In the genomic region with DNA sequence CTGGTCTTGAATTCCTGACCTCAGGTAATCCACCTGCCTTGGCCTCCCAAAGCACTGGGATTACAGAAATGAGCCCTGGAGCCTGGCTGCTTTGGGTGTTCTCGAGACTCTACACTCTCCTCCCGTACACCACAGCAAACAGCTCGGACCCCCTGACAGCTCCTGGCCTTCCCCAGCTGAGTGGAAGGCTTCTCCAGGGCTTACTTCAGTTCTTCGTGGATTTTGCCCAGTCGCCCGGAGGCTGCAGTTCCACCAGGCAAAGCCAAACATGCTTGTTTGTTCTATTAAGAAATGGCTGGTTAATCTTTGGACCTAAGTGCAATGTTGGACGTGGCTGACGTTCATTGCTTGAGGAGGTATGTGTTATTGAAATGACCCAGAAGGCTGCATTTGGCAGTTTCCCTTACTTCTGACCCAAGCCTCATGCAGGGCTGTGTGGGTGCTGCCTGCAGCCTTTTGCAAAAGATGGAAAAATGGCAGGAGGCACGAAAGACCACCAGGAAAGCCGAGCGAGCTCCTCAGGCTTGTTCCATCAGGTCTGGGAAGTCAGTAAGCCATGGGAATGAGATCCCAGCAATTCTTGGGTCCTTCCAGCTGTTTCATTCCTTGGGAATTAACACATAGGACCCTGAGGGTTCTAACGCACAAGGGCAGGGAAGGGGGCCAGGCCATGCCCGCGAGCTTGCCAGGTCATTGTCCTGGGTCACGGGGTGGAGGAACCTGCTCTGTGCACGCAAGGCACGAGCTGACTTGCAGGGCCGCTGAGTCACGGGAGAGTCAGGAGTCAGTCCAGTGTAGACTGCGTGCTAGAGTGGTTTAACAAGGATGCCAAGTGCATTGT, we compare ENCODE assay signal across 10 cellular contexts. TPM values are rescaled to one million over a fixed set of nuclear protein-coding genes. Genes with fewer than 3 reads are reported as not detected.
DNase-seq lines count a peak whose midpoint lies in the region; ATAC-seq and TF ChIP-seq lines count a peak whose summit lies in the region.
"Had no signal": no experiment of that assay in that cellular context is flagged by ENCODE, and none has a peak within 500 bp of the region (broad histone marks: within the 10 kb centered on the region; RNA-seq: fewer than 3 reads in every experiment).

No MANE protein-coding gene starts in this region.

- no peaks in the 10 kb centered on the region for H3K9me3 ChIP-seq in gastrocnemius medialis

- H3K27ac ChIP-seq in RWPE1 (peak overlapping the region; percentile 100), gastrocnemius medialis (peak overlapping the region in 1 of 4 donors; percentile 55)

- CTCF ChIA-PET in RWPE1 (lab: Yijun Ruan, JAX): interaction anchor here (0.6 to 3.3 kb wide), 4 partner anchors 10 to 81 kb away, joined by 3 to 21 read pairs (median 9); no protein-coding TSS in a partner anchor

- H3K36me3 Mint-ChIP-seq in CD14-positive monocyte: no peaks in the 10 kb centered on the region
- H3K36me3 Mint-ChIP-seq in progenitor cell of endocrine pancreas (ENCODE audit: insufficient read depth): no peaks in the 10 kb centered on the region

- H3K4me1 Mint-ChIP-seq in CD14-positive monocyte: peaks cover 12% of the 10 kb centered on the region
- peaks cover 7% of the 10 kb centered on the region for H3K4me1 Mint-ChIP-seq in progenitor cell of endocrine pancreas (ENCODE audit: low read depth)

- H3K9me3 Mint-ChIP-seq in CD14-positive monocyte (no peaks in the 10 kb centered on the region), progenitor cell of endocrine pancreas (ENCODE audit: low read depth) (no peaks in the 10 kb centered on the region)

- no peak for TF ChIP-seq POLR2A in gastrocnemius medialis (IDR thresholded peaks at IDR 0.05)

- in situ Hi-C loops in gastrocnemius medialis (cut with MboI; ENCODE audit: low sequenced_read_pairs in 4 of 4): loop anchor here in 2 of 4 donors (10.0 to 25.0 kb wide), 2 partner anchors 85 to 98 kb away; no protein-coding TSS in a partner anchor

- peaks cover 0 to 3% (median 2%) of the 10 kb centered on the region in 3 donors for H3K27me3 Mint-ChIP-seq in CD14-positive monocyte (ENCODE audit: low read depth in 3 of 3)
- peaks cover 13% of the 10 kb centered on the region for H3K27me3 Mint-ChIP-seq in progenitor cell of endocrine pancreas

- H3K4me3 ChIP-seq in fibroblast of the aortic adventitia (ENCODE audit: low read depth, low read length) (no peak overlapping the region), gastrocnemius medialis (no peak overlapping the region)

- ATAC-seq in gastrocnemius medialis (peak; percentile 31 to 67), HG03139 (IDR thresholded peaks at IDR 0.05; ENCODE audit: unreplicated experiment) (no peak), HG03159 (IDR thresholded peaks at IDR 0.05; ENCODE audit: unreplicated experiment) (no peak)

- H3K27ac Mint-ChIP-seq in CD14-positive monocyte: no peak overlapping the region
- no peak overlapping the region for H3K27ac Mint-ChIP-seq in progenitor cell of endocrine pancreas

- peaks cover 13 to 22% of the 10 kb centered on the region in 2 donors for H3K4me1 ChIP-seq in gastrocnemius medialis

- H3K4me3 Mint-ChIP-seq in CD14-positive monocyte (no peak overlapping the region), progenitor cell of endocrine pancreas (ENCODE audit: low read depth) (no peak overlapping the region)

- H3K27me3 ChIP-seq in gastrocnemius medialis: no peaks in the 10 kb centered on the region

- no peaks in the 10 kb centered on the region for H3K36me3 ChIP-seq in gastrocnemius medialis

- DNase-seq in GM04504 (ENCODE audit: low read depth) (peak; percentile 77), RWPE1 (ENCODE audit: low spot score) (peak; percentile 94), fibroblast of the aortic adventitia (ENCODE audit: low read depth) (peak; percentile 94), gastrocnemius medialis (peak in 1 of 2 donors; percentile 60), CD14-positive monocyte (ENCODE audit: low spot score) (no peak), progenitor cell of endocrine pancreas (ENCODE audit: low spot score, unreplicated experiment) (no peak)
- DNase-seq: NCI-H1694 treated with DMSO at 0.1 percent for 48 hours; stimulated activated naive CD4-positive, alpha-beta T cell treated with Interleukin-2 at 50 U/mL for 16 hours had no signal

- POLR2A ChIA-PET in RWPE1 (lab: Yijun Ruan, JAX; ENCODE audit: low non-redundant PET): interaction anchor here (0.5 to 1.7 kb wide), 4 partner anchors 9 to 24 kb away, joined by 3 to 12 read pairs (median 4); a partner anchor contains a TSS

- intact Hi-C loops in gastrocnemius medialis (cut with DNase I; ENCODE audit: low total_unique reads): no loop called here
- intact Hi-C loops in CD14-positive monocyte (cut with micrococcal nuclease): no loop called here

- no peak for TF ChIP-seq CTCF in RWPE1 (conservative IDR thresholded peaks at IDR 0.05; ENCODE audit: low read depth)
- no peak for TF ChIP-seq CTCF in fibroblast of the aortic adventitia (IDR thresholded peaks at IDR 0.05; ENCODE audit: insufficient read depth, low read length)
- no peak for TF ChIP-seq CTCF in gastrocnemius medialis (IDR thresholded peaks at IDR 0.05 in 4 of 5, conservative IDR thresholded peaks at IDR 0.05 in 1 of 5)
- no peak for TF ChIP-seq CTCF in CD14-positive monocyte (IDR thresholded peaks at IDR 0.05)
- no peak for TF ChIP-seq CTCF in progenitor cell of endocrine pancreas (IDR thresholded peaks at IDR 0.05; ENCODE audit: unreplicated experiment)

RNA-seq across cellular contexts. Expression of a gene that starts 23.9 kb away (rescaled TPM):
- total RNA-seq in fibroblast of the aortic adventitia (ENCODE audit: low replicate concordance): 21.6 and 29.2 TPM in 2 replicates
- 10 to 100 TPM in 2 of 4 donors, 1 to 10 TPM in 2; 8.2 to 12.7 (median 10.4) TPM for total RNA-seq in gastrocnemius medialis
- polyA plus RNA-seq in CD14-positive monocyte: 10 to 100 TPM; 11.2 to 12.6 TPM
- 58.8 and 68.7 TPM in 2 replicates for total RNA-seq in progenitor cell of endocrine pancreas

Comparison
In these comparisons a context has a peak if more than half of its experiments do, and no peak if none do; other contexts are left out.
1. DNase-seq: peak in GM04504 (single experiment), RWPE1 (single experiment) and fibroblast of the aortic adventitia (single experiment); none in CD14-positive monocyte (single experiment) and progenitor cell of endocrine pancreas (single experiment).
2. ATAC-seq: peak in gastrocnemius medialis (2 of 2); none in HG03139 (single experiment) and HG03159 (single experiment).